ENCODE assay signal across 8 cellular contexts in the genomic region with DNA sequence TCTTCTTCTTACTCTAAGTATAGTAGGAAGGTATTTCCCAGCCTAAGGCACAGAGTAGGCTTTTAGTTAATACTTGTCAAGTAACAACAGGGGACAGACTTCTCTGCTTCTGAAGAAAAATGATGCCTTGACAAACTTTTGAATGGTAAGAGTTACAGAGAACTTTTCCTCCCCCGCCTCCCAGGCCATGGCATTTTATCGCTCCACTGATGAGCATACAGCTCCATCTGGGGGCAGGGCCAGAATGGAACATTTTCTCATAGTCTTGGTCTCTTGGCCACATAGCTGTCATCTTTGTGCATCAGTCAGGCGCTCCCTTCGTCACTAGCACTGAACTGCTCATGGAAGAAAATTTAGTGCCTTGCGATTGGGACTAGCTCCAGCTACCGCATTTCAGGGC.
DNase-seq lines count a peak whose midpoint lies in the region; ATAC-seq, FAIRE-seq and TF ChIP-seq lines count a peak whose summit lies in the region.

No MANE protein-coding gene starts in this region.

- H3K9me3 ChIP-seq in liver (ENCODE audit: control insufficient read depth in 4 of 4, low read length in 3 of 4): no peaks in the 10 kb centered on the region

- H3K27ac ChIP-seq in liver (ENCODE audit: low read depth in 1 of 2, low read length in 2 of 2): no peak overlapping the region

- no peaks in the 10 kb centered on the region for H3K36me3 ChIP-seq in liver (ENCODE audit: control insufficient read depth in 4 of 4, insufficient read depth in 3 of 4, low read depth in 1 of 4, low read length in 3 of 4)

- peaks cover 0 to 5% (median 4%) of the 10 kb centered on the region in 4 donors for H3K4me1 ChIP-seq in liver (ENCODE audit: control insufficient read depth in 4 of 4, insufficient read depth in 4 of 4, low read length in 3 of 4)

- FAIRE-seq in urothelium cell line (lab: Jason Lieb, UNC): peak; percentile 42

- peak; percentile 9 for DNase-seq in activated CD4-positive, alpha-beta T cell treated with anti-CD3 and anti-CD28 coated beads for 48 hours
- no peak for DNase-seq in activated CD4-positive, alpha-beta T cell treated with anti-CD3 and anti-CD28 coated beads, Interleukin-2, amount 50 U/mL, for 1 hour
- DNase-seq in MV-4-11 (lab: John Stamatoyannopoulos, UW) (peak; percentile 32), cerebellum (ENCODE audit: low spot score) (peak; percentile 1), urothelium cell line (ENCODE audit: low spot score) (peak; percentile 37), putamen (ENCODE audit: low spot score) (no peak)

- H3K9ac ChIP-seq in liver (ENCODE audit: low read depth in 1 of 2, low read length in 2 of 2): no peak overlapping the region

- no peak for ATAC-seq in HG03469 (IDR thresholded peaks at IDR 0.05; ENCODE audit: unreplicated experiment)

- TF ChIP-seq RAD21 in liver (IDR thresholded peaks at IDR 0.05): peak; percentile 99

- H3K27me3 ChIP-seq in liver (ENCODE audit: control insufficient read depth in 4 of 4, insufficient read depth in 4 of 4, low read length in 3 of 4): no peaks in the 10 kb centered on the region

- peak; percentile 74 for TF ChIP-seq CTCF in liver (IDR thresholded peaks at IDR 0.05; ENCODE audit: low read depth, low read length, missing input control)

- WGBS in liver: 42% methylated on average over 6 of the region's 6 CpGs

- H3K4me3 ChIP-seq in liver (ENCODE audit: low read depth in 1 of 3, low read length in 3 of 3): no peak overlapping the region

TF ChIP-seq in liver, 16 proteins besides CTCF, POLR2A, EP300 and RAD21:
- TF ChIP-seq HNF4G (IDR thresholded peaks at IDR 0.05): no peak
- TF ChIP-seq EGR1 (IDR thresholded peaks at IDR 0.05; ENCODE audit: low read depth in 2 of 2): peak; percentile 56 to 60
- peak in 1 of 2 donors; percentile 16 for TF ChIP-seq HNF4A (conservative IDR thresholded peaks at IDR 0.05)
- peak in 1 of 2 donors; percentile 38 for TF ChIP-seq RXRA (IDR thresholded peaks at IDR 0.05)

Comparison
In these comparisons a context has a peak if more than half of its experiments do, and no peak if none do; other contexts are left out.
1. DNase-seq: peak in activated CD4-positive, alpha-beta T cell treated with anti-CD3 and anti-CD28 coated beads for 48 hours (single experiment), MV-4-11 (single experiment), cerebellum (single experiment) and urothelium cell line (single experiment); none in activated CD4-positive, alpha-beta T cell treated with anti-CD3 and anti-CD28 coated beads, Interleukin-2, amount 50 U/mL, for 1 hour (single experiment) and putamen (single experiment).